9 cellular contexts compared by ENCODE assay signal in the genomic region with DNA sequence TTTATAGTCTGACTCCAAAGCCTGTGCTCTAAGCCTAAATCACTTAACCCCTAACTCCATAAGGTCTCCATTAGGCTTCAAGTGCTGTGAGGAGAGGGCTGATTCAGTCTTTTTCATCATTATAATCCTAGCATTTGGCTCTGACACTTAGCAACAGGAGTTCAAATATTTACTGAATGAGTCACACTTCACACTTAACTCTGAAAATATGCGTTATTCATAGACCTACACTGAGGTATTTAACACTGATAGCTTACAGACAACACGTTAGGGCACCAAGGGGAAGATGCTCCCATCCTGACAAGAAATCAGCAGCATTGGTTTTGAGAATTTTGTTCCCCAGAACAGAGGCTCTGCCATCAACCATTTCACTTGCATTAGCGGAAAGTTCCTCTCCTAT. TPM values are rescaled to one million over a fixed set of nuclear protein-coding genes. Genes with fewer than 3 reads are reported as not detected.
DNase-seq lines count a peak whose midpoint lies in the region; ATAC-seq and TF ChIP-seq lines count a peak whose summit lies in the region.
"Had no signal": no experiment of that assay in that cellular context is flagged by ENCODE, and none has a peak within 500 bp of the region (broad histone marks: within the 10 kb centered on the region; RNA-seq: fewer than 3 reads in every experiment).

No MANE protein-coding gene starts in this region.

- H3K4me1 Mint-ChIP-seq in Calu3 (ENCODE audit: low read depth, unreplicated experiment), result peaks cover 34% of the 10 kb centered on the region
- H3K4me1 Mint-ChIP-seq in central memory CD8-positive, alpha-beta T cell, result peaks cover 25% of the 10 kb centered on the region
- H3K4me1 Mint-ChIP-seq in activated CD4-positive, alpha-beta memory T cell treated with anti-CD3 and anti-CD28 coated beads, Interleukin-2, amount 10 ng/mL, durations not matched to agents 7 days and 5 days, result peaks cover 6% of the 10 kb centered on the region

- intact Hi-C loops in Calu3 (cut with micrococcal nuclease; ENCODE audit: unreplicated experiment) (loop anchor here (5.0 kb wide), 1 partner anchor 110 kb away; the partner anchor contains the start of gene PCCB), mucosa of descending colon (cut with DNase I, micrococcal nuclease) (no loop called here)

- H3K9me3 ChIP-seq in mucosa of descending colon, result no peaks in the 10 kb centered on the region
- H3K9me3 ChIP-seq: esophagus squamous epithelium had no signal

- TF ChIP-seq CTCF in Calu3 (IDR thresholded peaks at IDR 0.05; ENCODE audit: unreplicated experiment) (no peak), mucosa of descending colon (IDR thresholded peaks at IDR 0.05) (no peak)

- peak; percentile 67 for ATAC-seq in central memory CD8-positive, alpha-beta T cell (replicated peaks; ENCODE audit: extremely low read depth, poor library complexity, severe bottlenecking)
- ATAC-seq in mucosa of descending colon, result peak; percentile 67
- ATAC-seq in GM21526 (IDR thresholded peaks at IDR 0.05; ENCODE audit: low FRiP score, unreplicated experiment), result no peak
- ATAC-seq in GM18519 (IDR thresholded peaks at IDR 0.05; ENCODE audit: low FRiP score, unreplicated experiment), result no peak

- H3K27ac Mint-ChIP-seq in Calu3 (ENCODE audit: unreplicated experiment), result peak overlapping the region; percentile 65
- H3K27ac Mint-ChIP-seq in central memory CD8-positive, alpha-beta T cell (ENCODE audit: low read depth), result peak overlapping the region; percentile 68
- no peak overlapping the region for H3K27ac Mint-ChIP-seq in activated CD4-positive, alpha-beta memory T cell treated with anti-CD3 and anti-CD28 coated beads, Interleukin-2, amount 10 ng/mL, durations not matched to agents 7 days and 5 days

- H3K36me3 ChIP-seq in mucosa of descending colon (ENCODE audit: low read depth), result no peaks in the 10 kb centered on the region

- H3K9me3 Mint-ChIP-seq in Calu3 (ENCODE audit: low read depth, unreplicated experiment), result no peaks in the 10 kb centered on the region
- no peaks in the 10 kb centered on the region for H3K9me3 Mint-ChIP-seq in central memory CD8-positive, alpha-beta T cell
- H3K9me3 Mint-ChIP-seq in activated CD4-positive, alpha-beta memory T cell treated with anti-CD3 and anti-CD28 coated beads, Interleukin-2, amount 10 ng/mL, durations not matched to agents 7 days and 5 days, result no peaks in the 10 kb centered on the region

- no peaks in the 10 kb centered on the region for H3K27me3 Mint-ChIP-seq in Calu3 (ENCODE audit: unreplicated experiment)
- no peaks in the 10 kb centered on the region for H3K27me3 Mint-ChIP-seq in central memory CD8-positive, alpha-beta T cell
- no peaks in the 10 kb centered on the region for H3K27me3 Mint-ChIP-seq in activated CD4-positive, alpha-beta memory T cell treated with anti-CD3 and anti-CD28 coated beads, Interleukin-2, amount 10 ng/mL, durations not matched to agents 7 days and 5 days

- H3K4me1 ChIP-seq in mucosa of descending colon (ENCODE audit: low read depth), result no peaks in the 10 kb centered on the region

- CTCF ChIA-PET in Calu3 (lab: Charles Lee), result interaction anchor here (0.7 kb wide), 1 partner anchor 610 kb away, joined by 3 read pairs; the partner anchor contains the start of gene STAG1
- CTCF ChIA-PET in activated CD4-positive, alpha-beta memory T cell treated with anti-CD3 and anti-CD28 coated beads, Interleukin-2, amount 10 ng/mL, durations not matched to agents 7 days and 5 days (lab: Charles Lee), result no interaction called here

- H3K4me3 ChIP-seq in mucosa of descending colon, result no peak overlapping the region
- H3K4me3 ChIP-seq: esophagus squamous epithelium had no signal

- POLR2A ChIA-PET in activated CD4-positive, alpha-beta memory T cell treated with anti-CD3 and anti-CD28 coated beads, Interleukin-2, amount 10 ng/mL, durations not matched to agents 7 days and 5 days (lab: Charles Lee), result no interaction called here

- peak; percentile 34 for DNase-seq in Calu3
- DNase-seq in NCI-H146 (lab: John Stamatoyannopoulos, UW), result peak; percentile 76
- no peak for DNase-seq in central memory CD8-positive, alpha-beta T cell (ENCODE audit: low spot score in 2 of 2)
- no peak for DNase-seq in mucosa of descending colon
- DNase-seq in islet precursor cell, result no peak
- no peak for DNase-seq in activated CD4-positive, alpha-beta memory T cell treated with anti-CD3 and anti-CD28 coated beads, Interleukin-2, amount 10 ng/mL, durations not matched to agents 7 days and 5 days
- DNase-seq: esophagus squamous epithelium had no signal

- H3K4me3 Mint-ChIP-seq in Calu3 (ENCODE audit: low read depth, unreplicated experiment), result no peak overlapping the region
- no peak overlapping the region for H3K4me3 Mint-ChIP-seq in central memory CD8-positive, alpha-beta T cell
- H3K4me3 Mint-ChIP-seq in activated CD4-positive, alpha-beta memory T cell treated with anti-CD3 and anti-CD28 coated beads, Interleukin-2, amount 10 ng/mL, durations not matched to agents 7 days and 5 days, result no peak overlapping the region

- no TSS peak for BruUV-seq in Calu3 (replicated peaks; lab: Mats Ljungman, UMichigan)

- H3K36me3 Mint-ChIP-seq in Calu3 (ENCODE audit: insufficient read depth, unreplicated experiment), result peaks cover 50% of the 10 kb centered on the region
- H3K36me3 Mint-ChIP-seq in central memory CD8-positive, alpha-beta T cell (ENCODE audit: insufficient read depth), result peaks cover 16% of the 10 kb centered on the region
- peaks cover 8% of the 10 kb centered on the region for H3K36me3 Mint-ChIP-seq in activated CD4-positive, alpha-beta memory T cell treated with anti-CD3 and anti-CD28 coated beads, Interleukin-2, amount 10 ng/mL, durations not matched to agents 7 days and 5 days (ENCODE audit: low read depth)

RNA-seq across cellular contexts. Expression of gene MSL2, which starts 53.5 kb away (rescaled TPM):
- 59.4 and 63.9 TPM in 2 replicates for total RNA-seq in Calu3 (2022)
- 10 to 100 TPM; 22.6 to 37.0 (median 28.9) TPM for total RNA-seq in mucosa of descending colon
- 10 to 100 TPM; 57.4 to 63.9 TPM for total RNA-seq in activated CD4-positive, alpha-beta memory T cell treated with anti-CD3 and anti-CD28 coated beads, Interleukin-2, amount 10 ng/mL, durations not matched to agents 7 days and 5 days

Comparison
In these comparisons a context has a peak if more than half of its experiments do, and no peak if none do; other contexts are left out.
1. DNase-seq: peak in Calu3 (single experiment) and NCI-H146 (single experiment); none in central memory CD8-positive, alpha-beta T cell (0 of 2), mucosa of descending colon (0 of 3), islet precursor cell (single experiment) and activated CD4-positive, alpha-beta memory T cell treated with anti-CD3 and anti-CD28 coated beads, Interleukin-2, amount 10 ng/mL, durations not matched to agents 7 days and 5 days (single experiment).
2. ATAC-seq: peak in central memory CD8-positive, alpha-beta T cell (single experiment) and mucosa of descending colon (single experiment); none in GM21526 (single experiment) and GM18519 (single experiment).